In genomic region chr1:154968731-154969130, GRCh38 we compare ENCODE assay signal across 9 cellular contexts. TPM values are rescaled to one million over a fixed set of nuclear protein-coding genes. Genes with fewer than 3 reads are reported as not detected.
A peak's percentile ranks its signal among the peaks of the same experiment; 100 is the strongest.
DNase-seq lines count a peak whose midpoint lies in the region; ATAC-seq and TF ChIP-seq lines count a peak whose summit lies in the region.
"Had no signal": no experiment of that assay in that cellular context is flagged by ENCODE, and none has a peak within 500 bp of the region (broad histone marks: within the 10 kb centered on the region; RNA-seq: fewer than 3 reads in every experiment).

No MANE protein-coding gene starts in this region.

- no peaks in the 10 kb centered on the region for H3K27me3 ChIP-seq in breast epithelium
- no peaks in the 10 kb centered on the region for H3K27me3 ChIP-seq in right lobe of liver
- H3K27me3 ChIP-seq in tibial nerve: no peaks in the 10 kb centered on the region
- H3K27me3 ChIP-seq: Peyer's patch had no signal

- no peak for ATAC-seq in right lobe of liver

- BruUV-seq in MCF 10A (replicated peaks; lab: Mats Ljungman, UMichigan): no TSS peak

- H3K27me3 Mint-ChIP-seq in MCF 10A (ENCODE audit: insufficient read depth, unreplicated experiment): no peaks in the 10 kb centered on the region

- H3K27ac ChIP-seq in breast epithelium: peak overlapping the region; percentile 99 to 100
- H3K27ac ChIP-seq in right lobe of liver: peak overlapping the region in 2 of 3 donors; percentile 29 to 43
- H3K27ac ChIP-seq in tibial nerve: peak overlapping the region in 3 of 4 donors; percentile 96 to 100 (median 99)

- TF ChIP-seq CTCF in breast epithelium (IDR thresholded peaks at IDR 0.05) (no peak), MCF 10A (IDR thresholded peaks at IDR 0.05; ENCODE audit: unreplicated experiment) (no peak), astrocyte of the cerebellum (IDR thresholded peaks at IDR 0.05; ENCODE audit: low read depth, low read length, missing control alignments) (no peak), right lobe of liver (IDR thresholded peaks at IDR 0.05) (no peak), tibial nerve (IDR thresholded peaks at IDR 0.05) (no peak)

- H3K4me1 ChIP-seq in breast epithelium (peaks cover 11 to 16% of the 10 kb centered on the region in 2 donors), right lobe of liver (peaks cover 0 to 30% (median 14%) of the 10 kb centered on the region in 4 donors), tibial nerve (peaks cover 0 to 74% (median 44%) of the 10 kb centered on the region in 4 donors)

- TF ChIP-seq POLR2A in breast epithelium (IDR thresholded peaks at IDR 0.05) (no peak), right lobe of liver (IDR thresholded peaks at IDR 0.05) (no peak), tibial nerve (IDR thresholded peaks at IDR 0.05) (no peak)

- WGBS in right lobe of liver (ENCODE audit: insufficient coverage, low coverage, low lambda C conversion rate, missing lambda C conversion rate): 100% methylated on average over 1 of the region's 3 CpGs
- 62 to 65% methylated on average over 3 of the region's 3 CpGs for WGBS in tibial nerve, 2 donors

- peaks cover 73% of the 10 kb centered on the region for H3K36me3 Mint-ChIP-seq in MCF 10A (ENCODE audit: insufficient read depth, unreplicated experiment)

- POLR2A ChIA-PET in MCF 10A (lab: Yijun Ruan, JAX): interaction anchor here (0.6 to 41.1 kb wide), 8 partner anchors 2 to 110 kb away, joined by 3 to 1917 read pairs (median 151); partner anchors contain the start of genes ADAM15, CKS1B, EFNA3 and FLAD1

- H3K4me3 ChIP-seq in breast epithelium (peak overlapping the region; percentile 46 to 76 (median 51)), astrocyte of the cerebellum (ENCODE audit: low read depth, low read length) (peak overlapping the region; percentile 81), right lobe of liver (no peak overlapping the region), tibial nerve (peak overlapping the region in 1 of 4 donors; percentile 51)

- no peak for DNase-seq in breast epithelium (ENCODE audit: low spot score in 2 of 2)
- no peak for DNase-seq in MCF 10A (ENCODE audit: unreplicated experiment)
- DNase-seq in astrocyte of the cerebellum (ENCODE audit: low read depth): no peak
- DNase-seq in right lobe of liver: peak in 1 of 3 donors; percentile 44
- DNase-seq in tibial nerve (ENCODE audit: low spot score in 2 of 2): no peak
- DNase-seq in activated gamma-delta T cell treated with Interleukin-2 at 50 U/mL for 16 hours: no peak
- DNase-seq in GM19240 (ENCODE audit: insufficient read length, low spot score): no peak
- no peak for DNase-seq in HUDEP-2 (lab: John Stamatoyannopoulos, UW; ENCODE audit: unreplicated experiment in 76 of 76)

- no peak overlapping the region for H3K4me3 Mint-ChIP-seq in MCF 10A (ENCODE audit: unreplicated experiment)

- no peak overlapping the region for H3K27ac Mint-ChIP-seq in MCF 10A (ENCODE audit: low read depth, unreplicated experiment)

- TF ChIP-seq EP300 in tibial nerve (IDR thresholded peaks at IDR 0.05): no peak

- peaks cover 54% of the 10 kb centered on the region for H3K4me1 Mint-ChIP-seq in MCF 10A (ENCODE audit: insufficient read depth, unreplicated experiment)

- no peaks in the 10 kb centered on the region for H3K9me3 Mint-ChIP-seq in MCF 10A (ENCODE audit: unreplicated experiment)

- intact Hi-C loops in breast epithelium (cut with DNase I; ENCODE audit: low total_unique reads): loop anchor here (10.0 kb wide), 1 partner anchor 716 kb away; the partner anchor contains the start of genes DAP3 and YY1AP1
- intact Hi-C loops in MCF 10A (cut with micrococcal nuclease): no loop called here
- intact Hi-C loops in right lobe of liver (cut with DNase I): no loop called here

- in situ Hi-C loops in astrocyte of the cerebellum (cut with HindIII; ENCODE audit: low sequenced_read_pairs): no loop called here

- H3K9me3 ChIP-seq in breast epithelium (no peaks in the 10 kb centered on the region), right lobe of liver (no peaks in the 10 kb centered on the region), tibial nerve (no peaks in the 10 kb centered on the region)
- H3K9me3 ChIP-seq: Peyer's patch had no signal

- CTCF ChIA-PET in MCF 10A (lab: Yijun Ruan, JAX): interaction anchor here (0.8 to 6.7 kb wide), 5 partner anchors 16 to 117 kb away, joined by 3 to 64 read pairs (median 18); partner anchors contain the start of genes LENEP and ZBTB7B

- H3K36me3 ChIP-seq in breast epithelium (no peaks in the 10 kb centered on the region), right lobe of liver (peaks cover 4 to 49% (median 24%) of the 10 kb centered on the region in 4 donors), tibial nerve (peaks cover 0 to 57% (median 21%) of the 10 kb centered on the region in 3 donors)

RNA-seq across cellular contexts. Expression of gene SHC1, which starts 1.8 kb away (rescaled TPM):
- total RNA-seq in breast epithelium (100 to 1,000 TPM in 2 of 3 donors, 10 to 100 TPM in 1; 94.4 to 177 (median 134) TPM), MCF 10A (2022) (667 and 885 TPM in 2 replicates), right lobe of liver (100 to 1,000 TPM in 1 of 6 experiments, 10 to 100 TPM in 5; 44.6 to 108 (median 75.3) TPM), tibial nerve (100 to 1,000 TPM in 2 of 4 donors, 10 to 100 TPM in 2; 82.9 to 168 (median 101) TPM)

RNA-seq across cellular contexts. Expression of gene CKS1B, which starts 5.8 kb away (rescaled TPM):
- total RNA-seq in breast epithelium (100 to 1,000 TPM in 1 of 3 donors, 10 to 100 TPM in 2; 44.6 to 104 (median 47.3) TPM), MCF 10A (2022) (285 and 289 TPM in 2 replicates), right lobe of liver (10 to 100 TPM; 14.9 to 51.7 (median 23.1) TPM), tibial nerve (10 to 100 TPM; 35.2 to 40.5 (median 37.3) TPM)

RNA-seq across cellular contexts. Expression of gene PYGO2, which starts 7.1 kb away (rescaled TPM):
- total RNA-seq in breast epithelium: 10 to 100 TPM; 14.6 to 26.2 (median 20.3) TPM
- total RNA-seq in MCF 10A (2022): 32.1 and 35.9 TPM in 2 replicates
- total RNA-seq in right lobe of liver: 10 to 100 TPM in 4 of 6 experiments, 1 to 10 TPM in 2; 9.1 to 13.5 (median 10.9) TPM
- total RNA-seq in tibial nerve: 10 to 100 TPM; 18.6 to 24.3 (median 23.5) TPM

RNA-seq across cellular contexts. Expression of gene PBXIP1, which starts 12.8 kb away (rescaled TPM):
- 100 to 1,000 TPM in 2 of 3 donors, 10 to 100 TPM in 1; 79.3 to 156 (median 105) TPM for total RNA-seq in breast epithelium
- 11.3 TPM in 2 replicates for total RNA-seq in MCF 10A (2022)
- total RNA-seq in right lobe of liver: 10 to 100 TPM; 16.7 to 25.9 (median 19.1) TPM
- total RNA-seq in tibial nerve: 100 to 1,000 TPM in 2 of 4 donors, 10 to 100 TPM in 2; 52.5 to 120 (median 97.9) TPM

RNA-seq across cellular contexts. Expression of gene FLAD1, which starts 14.4 kb away (rescaled TPM):
- total RNA-seq in breast epithelium: 10 to 100 TPM; 27.0 to 42.7 (median 39.3) TPM
- total RNA-seq in MCF 10A (2022): 65.4 and 91.1 TPM in 2 replicates
- 10 to 100 TPM; 18.3 to 33.1 (median 24.6) TPM for total RNA-seq in right lobe of liver
- 10 to 100 TPM; 17.4 to 33.6 (median 23.6) TPM for total RNA-seq in tibial nerve

Comparison
In these comparisons a context has a peak if more than half of its experiments do, and no peak if none do; other contexts are left out.
1. H3K27ac ChIP-seq: peak in every context shown above with its lines; median percentile 100 in breast epithelium; 99 in tibial nerve; 36 in right lobe of liver.
2. H3K4me3 ChIP-seq: peak in breast epithelium (3 of 3) and astrocyte of the cerebellum (single experiment); none in right lobe of liver (0 of 3).